ENCODE assay signal across 8 cellular contexts in genomic region chr4:177047070-177047850, GRCh38.
DNase-seq lines count a peak whose midpoint lies in the region; ATAC-seq and TF ChIP-seq lines count a peak whose summit lies in the region.

No MANE protein-coding gene starts in this region.

- no peaks in the 10 kb centered on the region for H3K36me3 ChIP-seq in OCI-LY1 (ENCODE audit: insufficient read depth, low read length)

- H3K27ac Mint-ChIP-seq in activated T-helper 1 cell treated with anti-CD3 and anti-CD28 coated beads, Interleukin-12 subunit alpha, Interleukin-12 subunit beta, Interleukin-2, Interleukin-4 antibody, amounts not matched to agents 30 ng/mL and 10 ng/mL and 1 ng/mL, durations not matched to agents 14 hours and 24 hours and 36 hours, result no peak overlapping the region

- H3K4me2 ChIP-seq in OCI-LY1 (ENCODE audit: low read length), result no peak overlapping the region

- peak; percentile 86 for TF ChIP-seq CTCF in OCI-LY1 (IDR thresholded peaks at IDR 0.05; ENCODE audit: low read length)

- no peak overlapping the region for H3K4me3 Mint-ChIP-seq in activated T-helper 1 cell treated with anti-CD3 and anti-CD28 coated beads, Interleukin-12 subunit alpha, Interleukin-12 subunit beta, Interleukin-2, Interleukin-4 antibody, amounts not matched to agents 30 ng/mL and 10 ng/mL and 1 ng/mL, durations not matched to agents 14 hours and 24 hours and 36 hours

- no peaks in the 10 kb centered on the region for H3K9me2 ChIP-seq in OCI-LY1 (ENCODE audit: low read depth, low read length)

- ATAC-seq in GM19467 (IDR thresholded peaks at IDR 0.05; ENCODE audit: unreplicated experiment) (peak; percentile 85), HG03520 (IDR thresholded peaks at IDR 0.05; ENCODE audit: unreplicated experiment) (peak; percentile 79)

- H3K27me3 Mint-ChIP-seq in activated T-helper 1 cell treated with anti-CD3 and anti-CD28 coated beads, Interleukin-12 subunit alpha, Interleukin-12 subunit beta, Interleukin-2, Interleukin-4 antibody, amounts not matched to agents 30 ng/mL and 10 ng/mL and 1 ng/mL, durations not matched to agents 14 hours and 24 hours and 36 hours (ENCODE audit: insufficient read depth), result peaks cover 6% of the 10 kb centered on the region

- H3K4me3 ChIP-seq in OCI-LY1 (ENCODE audit: low read depth, low read length, poor library complexity, severe bottlenecking), result no peak overlapping the region

- H3F3A ChIP-seq in OCI-LY1 (ENCODE audit: insufficient read depth, low read length), result no peaks in the 10 kb centered on the region

- no peak overlapping the region for H2AFZ ChIP-seq in OCI-LY1 (ENCODE audit: low read length)

- no peaks in the 10 kb centered on the region for H3K9me3 Mint-ChIP-seq in activated T-helper 1 cell treated with anti-CD3 and anti-CD28 coated beads, Interleukin-12 subunit alpha, Interleukin-12 subunit beta, Interleukin-2, Interleukin-4 antibody, amounts not matched to agents 30 ng/mL and 10 ng/mL and 1 ng/mL, durations not matched to agents 14 hours and 24 hours and 36 hours

- no peaks in the 10 kb centered on the region for H3K4me1 ChIP-seq in OCI-LY1 (ENCODE audit: insufficient read depth, low read length, severe bottlenecking)

- no peak overlapping the region for H3K27ac ChIP-seq in OCI-LY1 (ENCODE audit: low read depth, low read length, poor library complexity, severe bottlenecking)

- no peaks in the 10 kb centered on the region for H4K20me1 ChIP-seq in OCI-LY1 (ENCODE audit: insufficient read depth, low read length)

- H3K9me3 ChIP-seq in OCI-LY1 (ENCODE audit: low read length), result no peaks in the 10 kb centered on the region

- no peaks in the 10 kb centered on the region for H3K36me3 Mint-ChIP-seq in activated T-helper 1 cell treated with anti-CD3 and anti-CD28 coated beads, Interleukin-12 subunit alpha, Interleukin-12 subunit beta, Interleukin-2, Interleukin-4 antibody, amounts not matched to agents 30 ng/mL and 10 ng/mL and 1 ng/mL, durations not matched to agents 14 hours and 24 hours and 36 hours (ENCODE audit: low read depth)

- no peaks in the 10 kb centered on the region for H3K79me2 ChIP-seq in OCI-LY1 (ENCODE audit: insufficient read depth, low read length)

- H3K27me3 ChIP-seq in OCI-LY1 (ENCODE audit: insufficient read depth, low read length), result no peaks in the 10 kb centered on the region

- intact Hi-C loops in activated T-helper 1 cell treated with anti-CD3 and anti-CD28 coated beads, Interleukin-12 subunit alpha, Interleukin-12 subunit beta, Interleukin-2, Interleukin-4 antibody, amounts not matched to agents 30 ng/mL and 10 ng/mL and 1 ng/mL, durations not matched to agents 14 hours and 24 hours and 36 hours (cut with micrococcal nuclease), result loop anchor here (1.0 kb wide), 3 partner anchors 257 to 671 kb away; no protein-coding TSS in a partner anchor

- DNase-seq in DMS53 (lab: John Stamatoyannopoulos, UW) (peak; percentile 84), germinal center (ENCODE audit: low spot score) (peak; percentile 22), pons (ENCODE audit: low spot score) (peak; percentile 78), 8988T (no peak)
- peak; percentile 25 for DNase-seq in activated T-helper 1 cell treated with anti-CD3 and anti-CD28 coated beads, Interleukin-12 subunit alpha, Interleukin-12 subunit beta, Interleukin-2, Interleukin-4 antibody, amounts not matched to agents 30 ng/mL and 10 ng/mL and 1 ng/mL, durations not matched to agents 14 hours and 24 hours and 36 hours (ENCODE audit: low spot score)

- no peaks in the 10 kb centered on the region for H3K4me1 Mint-ChIP-seq in activated T-helper 1 cell treated with anti-CD3 and anti-CD28 coated beads, Interleukin-12 subunit alpha, Interleukin-12 subunit beta, Interleukin-2, Interleukin-4 antibody, amounts not matched to agents 30 ng/mL and 10 ng/mL and 1 ng/mL, durations not matched to agents 14 hours and 24 hours and 36 hours (ENCODE audit: low read depth)

- H3K9ac ChIP-seq in OCI-LY1 (ENCODE audit: low read length), result no peak overlapping the region
